Comparison of ENCODE assay signal across 15 cellular contexts in genomic region chr18:38552729-38553411, GRCh38.
A peak's percentile ranks its signal among the peaks of the same experiment; 100 is the strongest.
DNase-seq lines count a peak whose midpoint lies in the region; ATAC-seq and TF ChIP-seq lines count a peak whose summit lies in the region.
"Had no signal": no experiment of that assay in that cellular context is flagged by ENCODE, and none has a peak within 500 bp of the region (broad histone marks: within the 10 kb centered on the region; RNA-seq: fewer than 3 reads in every experiment).

No MANE protein-coding gene starts in this region.

- no peaks in the 10 kb centered on the region for H3K79me2 ChIP-seq in mesendoderm (ENCODE audit: control insufficient read depth, insufficient read depth, low read length)

- no peaks in the 10 kb centered on the region for H3K9me3 ChIP-seq in HUES64 (ENCODE audit: insufficient read depth, low read depth, low read length)
- no peaks in the 10 kb centered on the region for H3K9me3 ChIP-seq in uterus

- no peak overlapping the region for H2BK120ac ChIP-seq in mesendoderm (ENCODE audit: low read depth, low read length)

- H3K27ac ChIP-seq in HUES64 (ENCODE audit: low read depth, low read length) (peak overlapping the region; percentile 66; the same call in 1 of the 2 replicates), foreskin keratinocyte (peak overlapping the region; percentile 5), mesendoderm (ENCODE audit: low read depth, low read length) (no peak overlapping the region), uterus (no peak overlapping the region)

- H3K9ac ChIP-seq in HUES64 (ENCODE audit: low read depth, low read length) (no peak overlapping the region), mesendoderm (ENCODE audit: low read length) (no peak overlapping the region)

- 50% methylated on average over 2 of the region's 2 CpGs for WGBS in HUES64
- WGBS in mesendoderm (ENCODE audit: extremely low coverage, insufficient coverage, low lambda C conversion rate) = no CpG with 5 or more reads among the region's 2 CpGs

- H3K4me2 ChIP-seq in mesendoderm (ENCODE audit: low read length) = no peak overlapping the region

- H3K56ac ChIP-seq in mesendoderm (ENCODE audit: low read length) = no peak overlapping the region

- H3K36me3 ChIP-seq in H7 (replicated peaks; ENCODE audit: control insufficient read depth, insufficient read depth, low read length) (no peaks in the 10 kb centered on the region), HUES64 (ENCODE audit: insufficient read depth, low read length) (no peaks in the 10 kb centered on the region), mesendoderm (ENCODE audit: control insufficient read depth, insufficient read depth, low read length) (no peaks in the 10 kb centered on the region), uterus (no peaks in the 10 kb centered on the region)

- no peak overlapping the region for H3K4ac ChIP-seq in mesendoderm (ENCODE audit: low read depth, low read length)

- no peak overlapping the region for H4K5ac ChIP-seq in mesendoderm (ENCODE audit: low read length)

- no peak overlapping the region for H3K23ac ChIP-seq in mesendoderm (ENCODE audit: low read length)

- H2BK5ac ChIP-seq in mesendoderm (ENCODE audit: low read length) = no peak overlapping the region

- H3K4me3 ChIP-seq in H7 (ENCODE audit: insufficient read depth, low read depth, low read length) = no peak overlapping the region
- no peak overlapping the region for H3K4me3 ChIP-seq in HUES64 (ENCODE audit: low read length)
- H3K4me3 ChIP-seq in mesendoderm (ENCODE audit: low read length) = no peak overlapping the region
- H3K4me3 ChIP-seq in uterus = no peak overlapping the region

- H2AK5ac ChIP-seq in mesendoderm (ENCODE audit: low read length) = no peak overlapping the region

- H3K79me1 ChIP-seq in mesendoderm (ENCODE audit: low read length) = no peaks in the 10 kb centered on the region

- H3K4me1 ChIP-seq in HUES64 (ENCODE audit: insufficient read depth, low read length) (peaks cover 37% of the 10 kb centered on the region), foreskin keratinocyte (peaks cover 6% of the 10 kb centered on the region), mesendoderm (ENCODE audit: control insufficient read depth, low read depth, low read length) (no peaks in the 10 kb centered on the region), uterus (no peaks in the 10 kb centered on the region)

- TF ChIP-seq CTCF in foreskin keratinocyte (conservative IDR thresholded peaks at IDR 0.05) = no peak
- no peak for TF ChIP-seq CTCF in uterus (IDR thresholded peaks at IDR 0.05)

- ATAC-seq in foreskin keratinocyte (no peak), GM19023 (IDR thresholded peaks at IDR 0.05; ENCODE audit: unreplicated experiment) (no peak)
- ATAC-seq: CD8-positive, alpha-beta T cell; HCT116; HepG2 had no signal

- TF ChIP-seq POLR2A in uterus (IDR thresholded peaks at IDR 0.05) = no peak

- H3K18ac ChIP-seq in mesendoderm (ENCODE audit: low read length) = no peak overlapping the region

- H4K8ac ChIP-seq in mesendoderm (ENCODE audit: low read depth, low read length) = no peak overlapping the region

- peak; percentile 8 for DNase-seq in H7
- no peak for DNase-seq in foreskin keratinocyte
- peak; percentile 6 for DNase-seq in mesendoderm
- DNase-seq in dedifferentiated amniotic fluid mesenchymal stem cell (ENCODE audit: extremely low spot score) = no peak
- DNase-seq in uterus = no peak
- DNase-seq: CD8-positive, alpha-beta T cell; COR-L47; DMS153; DMS79 treated with DMSO at 0.1 percent for 48 hours; EL; GOT3 had no signal

- intact Hi-C loops in uterus (cut with DNase I; ENCODE audit: low total_unique reads) = no loop called here

- H2BK15ac ChIP-seq in mesendoderm (replicated peaks; ENCODE audit: low read depth) = no peak overlapping the region

- H3K27me3 ChIP-seq in H7 (ENCODE audit: control insufficient read depth, insufficient read depth, low read length) (no peaks in the 10 kb centered on the region), HUES64 (ENCODE audit: insufficient read depth, low read length) (no peaks in the 10 kb centered on the region), foreskin keratinocyte (no peaks in the 10 kb centered on the region), mesendoderm (ENCODE audit: insufficient read depth, low read length, poor library complexity) (no peaks in the 10 kb centered on the region), uterus (no peaks in the 10 kb centered on the region)

Comparison
In these comparisons a context has a peak if more than half of its experiments do, and no peak if none do; other contexts are left out.
1. DNase-seq: peak in H7 (single experiment) and mesendoderm (single experiment); none in foreskin keratinocyte (0 of 2), dedifferentiated amniotic fluid mesenchymal stem cell (single experiment) and uterus (0 of 2).
2. H3K27ac ChIP-seq: peak in HUES64 (single experiment) and foreskin keratinocyte (single experiment); none in mesendoderm (single experiment) and uterus (0 of 2).